7 cellular contexts compared by ENCODE assay signal in genomic region chr4:152619556-152619955, GRCh38.
"Had no signal": no experiment of that assay in that cellular context is flagged by ENCODE, and none has a peak within 500 bp of the region (broad histone marks: within the 10 kb centered on the region; RNA-seq: fewer than 3 reads in every experiment).

No MANE protein-coding gene starts in this region.

- H3K9me3 ChIP-seq: HAP-1 had no signal

- ATAC-seq: GM23338, HCT116, HepG2 had no signal

- H3K27me3 Mint-ChIP-seq: IgD-negative memory B cell had no signal

- H3K36me3 ChIP-seq: HAP-1 had no signal

- H3K9me3 Mint-ChIP-seq: GM23338, HFFc6, IgD-negative memory B cell had no signal

- H3K27ac Mint-ChIP-seq: GM23338, HFFc6 had no signal

- DNase-seq: HFFc6 had no signal

- H3K4me3 ChIP-seq: GM23338, HAP-1 had no signal

- H3K36me3 Mint-ChIP-seq: IgD-negative memory B cell had no signal

- H3K27ac ChIP-seq: HL-60 had no signal

- H3K4me1 ChIP-seq: HAP-1 had no signal

- H3K4me3 Mint-ChIP-seq: GM23338, HFFc6, IgD-negative memory B cell had no signal
